8 cellular contexts compared by ENCODE assay signal in genomic region chr2:200962821-200963128, GRCh38. TPM values are rescaled to one million over a fixed set of nuclear protein-coding genes. Genes with fewer than 3 reads are reported as not detected.
DNase-seq lines count a peak whose midpoint lies in the region; ATAC-seq lines count a peak whose summit lies in the region.

No MANE protein-coding gene starts in this region.

- peaks cover 54 to 67% (median 67%) of the 10 kb centered on the region in 3 donors for H3K4me1 Mint-ChIP-seq in CD8-positive, alpha-beta memory T cell

- peak overlapping the region; percentile 98 to 100 (median 98) for H3K27ac Mint-ChIP-seq in CD8-positive, alpha-beta memory T cell

- H3K4me3 ChIP-seq in CD8-positive, alpha-beta memory T cell (ENCODE audit: low read length), result peak overlapping the region; percentile 93
- peak overlapping the region; percentile 88 for H3K4me3 ChIP-seq in HUES6 (ENCODE audit: low read depth, low read length)
- peak overlapping the region; percentile 75 for H3K4me3 ChIP-seq in mesendoderm (ENCODE audit: low read length)
- peak overlapping the region; percentile 87 to 91 for H3K4me3 ChIP-seq in aorta (ENCODE audit: low read length in 2 of 2)

- no peak overlapping the region for H2BK5ac ChIP-seq in mesendoderm (ENCODE audit: low read length)

- H3K4me1 ChIP-seq in CD8-positive, alpha-beta memory T cell (ENCODE audit: insufficient read depth, low read length), result peaks cover 30% of the 10 kb centered on the region
- H3K4me1 ChIP-seq in HUES6 (ENCODE audit: control insufficient read depth, insufficient read depth, low read length) (peaks cover 24% of the 10 kb centered on the region), mesendoderm (ENCODE audit: control insufficient read depth, low read depth, low read length) (peaks cover 2% of the 10 kb centered on the region), aorta (ENCODE audit: control insufficient read depth in 1 of 2, insufficient read depth in 2 of 2, low read length in 2 of 2) (peaks cover 0 to 8% of the 10 kb centered on the region in 2 donors)

- POLR2A ChIA-PET in CD8-positive, alpha-beta memory T cell (lab: Charles Lee), result interaction anchor here (0.9 to 2.3 kb wide), 9 partner anchors 27 to 271 kb away, joined by 3 to 17 read pairs (median 6); partner anchors contain the start of genes CFLAR and CLK1

- no peaks in the 10 kb centered on the region for H3K36me3 ChIP-seq in CD8-positive, alpha-beta memory T cell (ENCODE audit: insufficient read depth, low read length)
- H3K36me3 ChIP-seq in HUES6 (ENCODE audit: control insufficient read depth, insufficient read depth, low read length), result peaks cover 26% of the 10 kb centered on the region
- H3K36me3 ChIP-seq in mesendoderm (ENCODE audit: control insufficient read depth, insufficient read depth, low read length), result no peaks in the 10 kb centered on the region
- no peaks in the 10 kb centered on the region for H3K36me3 ChIP-seq in aorta (ENCODE audit: control insufficient read depth in 1 of 2, insufficient read depth in 2 of 2, low read length in 1 of 2)

- no peaks in the 10 kb centered on the region for H3K27me3 ChIP-seq in CD8-positive, alpha-beta memory T cell (ENCODE audit: insufficient read depth, low read length, poor library complexity, severe bottlenecking)
- H3K27me3 ChIP-seq in HUES6 (ENCODE audit: control insufficient read depth, insufficient read depth, low read length), result no peaks in the 10 kb centered on the region
- no peaks in the 10 kb centered on the region for H3K27me3 ChIP-seq in mesendoderm (ENCODE audit: insufficient read depth, low read length, poor library complexity)
- H3K27me3 ChIP-seq in aorta (ENCODE audit: control insufficient read depth in 1 of 2, insufficient read depth in 2 of 2, low read length in 1 of 2), result no peaks in the 10 kb centered on the region

- H3K27me3 Mint-ChIP-seq in CD8-positive, alpha-beta memory T cell, result peaks cover 0 to 2% of the 10 kb centered on the region in 2 donors

- peak overlapping the region; percentile 74 for H3K4me2 ChIP-seq in mesendoderm (ENCODE audit: low read length)

- peak overlapping the region; percentile 97 for H3K9ac ChIP-seq in HUES6 (ENCODE audit: low read length)
- peak overlapping the region; percentile 98 for H3K9ac ChIP-seq in mesendoderm (ENCODE audit: low read length)

- H3K79me2 ChIP-seq in mesendoderm (ENCODE audit: control insufficient read depth, insufficient read depth, low read length), result peaks cover 31% of the 10 kb centered on the region

- no peak overlapping the region for H2AK5ac ChIP-seq in mesendoderm (ENCODE audit: low read length)

- no peak overlapping the region for H2BK120ac ChIP-seq in mesendoderm (ENCODE audit: low read depth, low read length)

- H3K23ac ChIP-seq in mesendoderm (ENCODE audit: low read length), result no peak overlapping the region

- H3K4me3 Mint-ChIP-seq in CD8-positive, alpha-beta memory T cell, result peak overlapping the region; percentile 97 to 99 (median 97)

- H2BK15ac ChIP-seq in mesendoderm (replicated peaks; ENCODE audit: low read depth), result no peak overlapping the region

- no CpG with 5 or more reads among the region's 6 CpGs for WGBS in mesendoderm (ENCODE audit: extremely low coverage, insufficient coverage, low lambda C conversion rate)
- 1% methylated on average over 6 of the region's 6 CpGs for WGBS in aorta, 2 donors

- no peak overlapping the region for H3K18ac ChIP-seq in mesendoderm (ENCODE audit: low read length)

- H4K8ac ChIP-seq in mesendoderm (ENCODE audit: low read depth, low read length), result no peak overlapping the region

- peak overlapping the region; percentile 74 for H3K27ac ChIP-seq in CD8-positive, alpha-beta memory T cell (ENCODE audit: low read depth, low read length)
- H3K27ac ChIP-seq in HUES6 (ENCODE audit: low read depth, low read length) (peak overlapping the region; percentile 87), caudate nucleus (ENCODE audit: low read depth, low read length) (peak overlapping the region; percentile 68), mesendoderm (ENCODE audit: low read depth, low read length) (peak overlapping the region; percentile 84), aorta (ENCODE audit: low read depth in 1 of 2, low read length in 2 of 2) (peak overlapping the region in 1 of 2 donors; percentile 41)

- DNase-seq in CD8-positive, alpha-beta memory T cell, result peak in 1 of 5 donors; percentile 3
- peak in 2 of 61 donors; percentile 41 to 50 for DNase-seq in caudate nucleus (lab: John Stamatoyannopoulos, UW)
- no peak for DNase-seq in mesendoderm
- no peak for DNase-seq in aorta
- no peak for DNase-seq in NCI-H524 (lab: John Stamatoyannopoulos, UW)
- no peak for DNase-seq in NCI-H226

- ATAC-seq in GM21367 (IDR thresholded peaks at IDR 0.05; ENCODE audit: unreplicated experiment), result peak; percentile 15
- peak; percentile 21 for ATAC-seq in aorta (ENCODE audit: low FRiP score)

- H4K5ac ChIP-seq in mesendoderm (ENCODE audit: low read length), result no peak overlapping the region

- H3K56ac ChIP-seq in mesendoderm (ENCODE audit: low read length), result peak overlapping the region; percentile 99

- H3K9me3 ChIP-seq in CD8-positive, alpha-beta memory T cell (ENCODE audit: low read length), result no peaks in the 10 kb centered on the region
- H3K9me3 ChIP-seq in HUES6 (ENCODE audit: control insufficient read depth, insufficient read depth, low read depth, low read length), result no peaks in the 10 kb centered on the region
- H3K9me3 ChIP-seq in aorta (ENCODE audit: control insufficient read depth, low read length), result no peaks in the 10 kb centered on the region

- intact Hi-C loops in aorta (cut with DNase I), result loop anchor here in 1 of 2 donors (10.0 kb wide), 1 partner anchor 248 kb away; no protein-coding TSS in a partner anchor

- H3K36me3 Mint-ChIP-seq in CD8-positive, alpha-beta memory T cell, result peaks cover 0 to 27% (median 4%) of the 10 kb centered on the region in 3 donors

- H3K4ac ChIP-seq in mesendoderm (ENCODE audit: low read depth, low read length), result no peak overlapping the region

- CTCF ChIA-PET in CD8-positive, alpha-beta memory T cell (lab: Charles Lee), result interaction anchor here (0.5 to 2.9 kb wide), 25 partner anchors 9 to 269 kb away, joined by 3 to 31 read pairs (median 5); partner anchors contain the start of genes CASP10, CFLAR, HYCC2 and NDUFB3

- peaks cover 12% of the 10 kb centered on the region for H3K79me1 ChIP-seq in mesendoderm (ENCODE audit: low read length)

- H3K9me3 Mint-ChIP-seq in CD8-positive, alpha-beta memory T cell, result no peaks in the 10 kb centered on the region

RNA-seq across cellular contexts. Expression of gene ORC2, which starts 0.7 kb away (rescaled TPM):
- total RNA-seq in CD8-positive, alpha-beta memory T cell, result 10 to 100 TPM; 47.9 to 51.9 TPM
- 8.5 TPM for polyA plus RNA-seq in CD8-positive, alpha-beta memory T cell
- polyA plus RNA-seq in mesendoderm (2013, experiment 1 of 2), result 29.6 TPM
- 30.2 TPM for polyA plus RNA-seq in mesendoderm (2013, experiment 2 of 2)
- 10 to 100 TPM; 28.8 to 35.6 TPM for total RNA-seq in aorta
- polyA plus RNA-seq in aorta, result 10 to 100 TPM in 1 of 2 donors, 1 to 10 TPM in 1; 5.6 to 11.9 TPM
